Comparison of ENCODE assay signal across 30 cellular contexts in the genomic region with DNA sequence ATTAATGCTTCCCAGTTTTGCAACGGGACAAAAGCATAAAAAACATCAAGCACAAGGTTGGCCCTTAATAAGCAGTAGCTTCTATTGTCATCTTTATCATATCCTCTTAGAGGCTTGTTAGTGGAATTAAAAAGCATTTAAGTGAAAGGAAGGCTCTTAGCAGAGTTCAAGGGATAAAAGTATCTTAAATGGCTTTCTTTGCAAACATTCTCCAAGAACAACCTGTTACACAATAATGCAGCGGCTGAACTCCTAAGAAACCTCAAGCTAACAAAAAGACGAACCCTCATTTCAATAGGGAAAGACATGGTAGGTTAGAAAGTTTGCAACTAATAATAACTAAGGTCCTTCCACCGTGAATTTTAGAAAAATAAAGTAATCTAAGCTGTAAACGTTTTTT.
"Had no signal": no experiment of that assay in that cellular context is flagged by ENCODE, and none has a peak within 500 bp of the region (broad histone marks: within the 10 kb centered on the region; RNA-seq: fewer than 3 reads in every experiment).

No MANE protein-coding gene starts in this region.

- H3K4me3 ChIP-seq: esophagus squamous epithelium, lower lobe of right lung, right lobe of liver, smooth muscle cell, testis, tibial artery had no signal

- H2AFZ ChIP-seq: parathyroid adenoma had no signal

- DNase-seq: cortex of kidney; effector memory CD8-positive, alpha-beta T cell; erythroblast; esophagus squamous epithelium; foreskin melanocyte; glutamatergic neuron; hypothalamus; immature natural killer cell; islet precursor cell; kidney glomerular epithelial cell; left colon; left ventricle myocardium superior; lower lobe of right lung; naive B cell; right lobe of liver; stimulated activated CD4-positive, alpha-beta T cell treated with anti-CD3 and anti-CD28 coated beads, Interleukin-12 subunit alpha, Interleukin-12 subunit beta, amount 100 ng/mL, for 4 hours; stimulated activated CD4-positive, alpha-beta T cell treated with anti-CD3 and anti-CD28 coated beads, Interleukin-2, amount 100 ng/mL, for 24 hours; stimulated activated CD4-positive, alpha-beta T cell treated with anti-CD3 and anti-CD28 coated beads, Interleukin-4, amount 100 ng/mL, for 24 hours; stimulated activated naive CD8-positive, alpha-beta T cell treated with anti-CD3 and anti-CD28 coated beads, Interleukin-15, Interleukin-2, amounts not matched to agents 100 U/mL and 50 U/mL, for 24 hours; substantia nigra; testis; tibial artery had no signal

- H3K4me3 Mint-ChIP-seq: effector memory CD8-positive, alpha-beta T cell; immature natural killer cell; naive B cell; natural killer cell treated with Interleukin-12 subunit alpha and Interleukin-12 subunit beta and Interleukin-15 and Interleukin-18, amount 100 ng/mL, for 72 hours; neural crest cell; stimulated activated effector memory CD8-positive, alpha-beta T cell treated with anti-CD3 and anti-CD28 coated beads, Interleukin-12 subunit alpha, Interleukin-12 subunit beta, amount 100 ng/mL, for 72 hours; type B pancreatic cell had no signal

- H3K9me3 ChIP-seq: esophagus squamous epithelium, lower lobe of right lung, neutrophil, right lobe of liver, testis, tibial artery had no signal

- H3K36me3 ChIP-seq: esophagus squamous epithelium, lower lobe of right lung, neutrophil, right lobe of liver, tibial artery had no signal

- ATAC-seq: effector memory CD8-positive, alpha-beta T cell; left colon; left ventricle myocardium superior; natural killer cell treated with Interleukin-12 subunit alpha and Interleukin-12 subunit beta and Interleukin-15 and Interleukin-18, amount 100 ng/mL, for 72 hours; right lobe of liver; stimulated activated effector memory CD8-positive, alpha-beta T cell treated with anti-CD3 and anti-CD28 coated beads, Interleukin-12 subunit alpha, Interleukin-12 subunit beta, amount 100 ng/mL, for 72 hours; stimulated activated naive CD8-positive, alpha-beta T cell treated with anti-CD3 and anti-CD28 coated beads, Interleukin-15, Interleukin-2, amounts not matched to agents 100 U/mL and 50 U/mL, for 24 hours had no signal

- H3K36me3 Mint-ChIP-seq: naive B cell; natural killer cell treated with Interleukin-12 subunit alpha and Interleukin-12 subunit beta and Interleukin-15 and Interleukin-18, amount 100 ng/mL, for 72 hours; stimulated activated effector memory CD8-positive, alpha-beta T cell treated with anti-CD3 and anti-CD28 coated beads, Interleukin-12 subunit alpha, Interleukin-12 subunit beta, amount 100 ng/mL, for 72 hours; type B pancreatic cell had no signal

- H3K27ac Mint-ChIP-seq: effector memory CD8-positive, alpha-beta T cell; immature natural killer cell; natural killer cell treated with Interleukin-12 subunit alpha and Interleukin-12 subunit beta and Interleukin-15 and Interleukin-18, amount 100 ng/mL, for 72 hours; stimulated activated effector memory CD8-positive, alpha-beta T cell treated with anti-CD3 and anti-CD28 coated beads, Interleukin-12 subunit alpha, Interleukin-12 subunit beta, amount 100 ng/mL, for 72 hours; type B pancreatic cell had no signal

- H3K9me3 Mint-ChIP-seq: effector memory CD8-positive, alpha-beta T cell; immature natural killer cell; naive B cell; natural killer cell treated with Interleukin-12 subunit alpha and Interleukin-12 subunit beta and Interleukin-15 and Interleukin-18, amount 100 ng/mL, for 72 hours; neural crest cell; stimulated activated effector memory CD8-positive, alpha-beta T cell treated with anti-CD3 and anti-CD28 coated beads, Interleukin-12 subunit alpha, Interleukin-12 subunit beta, amount 100 ng/mL, for 72 hours; type B pancreatic cell had no signal

- H3K4me1 Mint-ChIP-seq: naive B cell, neural crest cell had no signal

- H3K27ac ChIP-seq: esophagus squamous epithelium, lower lobe of right lung, neutrophil, parathyroid adenoma, right lobe of liver, testis, tibial artery had no signal

- H3K27me3 ChIP-seq: esophagus squamous epithelium, neutrophil, right lobe of liver, testis, tibial artery had no signal

- H3K27me3 Mint-ChIP-seq: effector memory CD8-positive, alpha-beta T cell; natural killer cell treated with Interleukin-12 subunit alpha and Interleukin-12 subunit beta and Interleukin-15 and Interleukin-18, amount 100 ng/mL, for 72 hours; progenitor cell of endocrine pancreas; type B pancreatic cell had no signal

- H3K4me1 ChIP-seq: lower lobe of right lung, parathyroid adenoma, right lobe of liver, testis had no signal

- H3K79me2 ChIP-seq: parathyroid adenoma had no signal

- H3K4me2 ChIP-seq: smooth muscle cell had no signal

- H3K9ac ChIP-seq: parathyroid adenoma had no signal
